23 cellular contexts compared by ENCODE assay signal in genomic region chr14:47626151-47627035, GRCh38. TPM values are rescaled to one million over a fixed set of nuclear protein-coding genes. Genes with fewer than 3 reads are reported as not detected.
DNase-seq lines count a peak whose midpoint lies in the region; ATAC-seq and TF ChIP-seq lines count a peak whose summit lies in the region.
"Had no signal": no experiment of that assay in that cellular context is flagged by ENCODE, and none has a peak within 500 bp of the region (broad histone marks: within the 10 kb centered on the region; RNA-seq: fewer than 3 reads in every experiment).

No MANE protein-coding gene starts in this region.

- no peaks in the 10 kb centered on the region for H3K79me2 ChIP-seq in GM23338 (replicated peaks; ENCODE audit: insufficient read depth)

- H3K27ac ChIP-seq in GM23338 (ENCODE audit: low read depth), result no peak overlapping the region
- H3K27ac ChIP-seq: body of pancreas, epithelial cell of prostate, left lung, SJCRH30 had no signal

- peaks cover 8% of the 10 kb centered on the region; the same call in 1 of the 3 replicates for H3K36me3 Mint-ChIP-seq in GM23338 (ENCODE audit: low read depth)
- H3K36me3 Mint-ChIP-seq: CD8-positive, alpha-beta memory T cell; mesothelial cell of epicardium; naive thymus-derived CD8-positive, alpha-beta T cell had no signal

- H2AFZ ChIP-seq in GM23338, result no peak overlapping the region

- H3K9me2 ChIP-seq in GM23338 (ENCODE audit: insufficient read depth), result peaks cover 4% of the 10 kb centered on the region; the same call in 1 of the 2 replicates

- TF ChIP-seq CTCF in GM23338 (conservative IDR thresholded peaks at IDR 0.05; ENCODE audit: low read depth in 2 of 2), result no peak
- TF ChIP-seq CTCF in fibroblast of villous mesenchyme (IDR thresholded peaks at IDR 0.05; ENCODE audit: insufficient read depth, low read depth, low read length), result no peak

- peaks cover 19% of the 10 kb centered on the region; the same call in 2 of the 3 replicates for H3K9me3 Mint-ChIP-seq in GM23338

- no peaks in the 10 kb centered on the region for H4K20me1 ChIP-seq in GM23338 (replicated peaks; ENCODE audit: insufficient read depth)

- peak overlapping the region; percentile 60; the same call in 2 of the 3 replicates for H3K4me3 Mint-ChIP-seq in GM23338
- H3K4me3 Mint-ChIP-seq: activated T-cell treated with anti-CD3 and anti-CD28 coated beads, Interleukin-2, amount 50 U/mL, for 4 hours; CD8-positive, alpha-beta memory T cell; mesothelial cell of epicardium; naive thymus-derived CD8-positive, alpha-beta T cell; type B pancreatic cell had no signal

- H3K27ac Mint-ChIP-seq in GM23338, result no peak overlapping the region
- H3K27ac Mint-ChIP-seq: CD8-positive, alpha-beta memory T cell; mesothelial cell of epicardium; naive thymus-derived CD8-positive, alpha-beta T cell; type B pancreatic cell had no signal

- no peaks in the 10 kb centered on the region for H3K36me3 ChIP-seq in GM23338 (ENCODE audit: insufficient read depth)
- H3K36me3 ChIP-seq: left lung, SJCRH30 had no signal

- H3K4me2 ChIP-seq in GM23338, result no peak overlapping the region

- no peak overlapping the region for H3K4me3 ChIP-seq in GM23338
- H3K4me3 ChIP-seq in fibroblast of villous mesenchyme (ENCODE audit: low read depth, low read length), result peak overlapping the region; percentile 38
- H3K4me3 ChIP-seq: body of pancreas, left lung, SJCRH30 had no signal

- 0 out of 2 replicates have a peak, but pooled peaks cover 4% of the 10 kb centered on the region for H3K4me1 ChIP-seq in GM23338 (ENCODE audit: insufficient read depth)
- H3K4me1 ChIP-seq: body of pancreas, left lung, SJCRH30 had no signal

- DNase-seq in GM23338 (ENCODE audit: low spot score) (no peak), NCI-H1105 (lab: John Stamatoyannopoulos, UW) (peak; percentile 66), NCI-H82 (lab: John Stamatoyannopoulos, UW) (peak; percentile 72), fibroblast of villous mesenchyme (ENCODE audit: low read depth) (no peak), AG20443 (ENCODE audit: low spot score) (no peak), NCI-H345 treated with DMSO at 0.1 percent for 48 hours (lab: John Stamatoyannopoulos, UW; ENCODE audit: unreplicated experiment) (no peak)
- DNase-seq: activated T-cell treated with anti-CD3 and anti-CD28 coated beads, Interleukin-2, amount 50 U/mL, for 4 hours; body of pancreas; CD8-positive, alpha-beta memory T cell; cerebellar nuclear complex; GDM1; GOT3; naive thymus-derived CD8-positive, alpha-beta T cell; NCI-H1092 treated with DMSO at 0.1 percent for 48 hours; SJCRH30; small intestine; stimulated activated CD4-positive, alpha-beta T cell treated with anti-CD3 and anti-CD28 coated beads, Interleukin-1b, Interleukin-23, amount 100 ng/mL, for 48 hours had no signal

- no peaks in the 10 kb centered on the region for H3K27me3 ChIP-seq in GM23338 (ENCODE audit: insufficient read depth)
- H3K27me3 ChIP-seq: body of pancreas, left lung, SJCRH30 had no signal

- ATAC-seq in GM23338, result peak; percentile 98
- no peak for ATAC-seq in HG03442 (IDR thresholded peaks at IDR 0.05; ENCODE audit: unreplicated experiment)
- ATAC-seq in HG03354 (IDR thresholded peaks at IDR 0.05; ENCODE audit: poor library complexity, severe bottlenecking, unreplicated experiment), result no peak
- ATAC-seq: activated T-cell treated with anti-CD3 and anti-CD28 coated beads, Interleukin-2, amount 50 U/mL, for 4 hours; body of pancreas; left lung; naive thymus-derived CD8-positive, alpha-beta T cell had no signal

- 0 out of 3 replicates have a peak, but pooled peaks cover 3% of the 10 kb centered on the region for H3K4me1 Mint-ChIP-seq in GM23338
- H3K4me1 Mint-ChIP-seq: CD8-positive, alpha-beta memory T cell; mesothelial cell of epicardium; naive thymus-derived CD8-positive, alpha-beta T cell had no signal

- no peaks in the 10 kb centered on the region for H3F3A ChIP-seq in GM23338 (replicated peaks; ENCODE audit: low read depth)

- H3K27me3 Mint-ChIP-seq in GM23338 (ENCODE audit: insufficient read depth, low read depth, poor library complexity), result peaks cover 1% of the 10 kb centered on the region
- H3K27me3 Mint-ChIP-seq: CD8-positive, alpha-beta memory T cell; naive thymus-derived CD8-positive, alpha-beta T cell; type B pancreatic cell had no signal

TF ChIP-seq in GM23338, 12 proteins besides CTCF, POLR2A, EP300 and RAD21 (continues in another document):
- no peak for TF ChIP-seq JUNB (IDR thresholded peaks at IDR 0.05; ENCODE audit: unreplicated experiment)
- TF ChIP-seq EZH2phosphoT487 (IDR thresholded peaks at IDR 0.05; ENCODE audit: unreplicated experiment), result no peak
- no peak for TF ChIP-seq NANOG (IDR thresholded peaks at IDR 0.05; ENCODE audit: borderline replicate concordance)
- TF ChIP-seq STAT1 (IDR thresholded peaks at IDR 0.05; ENCODE audit: unreplicated experiment), result no peak
- no peak for TF ChIP-seq ETS1 (IDR thresholded peaks at IDR 0.05)
- TF ChIP-seq POLR2AphosphoS5 (IDR thresholded peaks at IDR 0.05; ENCODE audit: low read depth), result no peak
- no peak for TF ChIP-seq ZNF114 (CRISPR knock-in tag; IDR thresholded peaks at IDR 0.05)
- TF ChIP-seq EZH2 (IDR thresholded peaks at IDR 0.05; ENCODE audit: low read depth, unreplicated experiment), result no peak
- no peak for TF ChIP-seq ZNF462 (CRISPR knock-in tag; IDR thresholded peaks at IDR 0.05)

RNA-seq across cellular contexts. Expression of gene MDGA2, which starts 49.0 kb away (rescaled TPM):
- 1.2 and 1.7 TPM in 2 replicates for total RNA-seq in GM23338 (2014; rRNA removed; shearing (Covaris generic))
- 0.63 and 0.68 TPM in 2 replicates for polyA plus RNA-seq in GM23338 (2016; fragmentation: Nextera tagmentation; extraction: Ambion mirVana)
- total RNA-seq in fibroblast of villous mesenchyme, result under 0.01 TPM in 1 of 2 replicates, not detected in the other
- total RNA-seq: activated T-cell treated with anti-CD3 and anti-CD28 coated beads, Interleukin-2, amount 50 U/mL, for 4 hours; body of pancreas; CD8-positive, alpha-beta memory T cell; naive thymus-derived CD8-positive, alpha-beta T cell had no signal
- polyA plus RNA-seq: CD8-positive, alpha-beta memory T cell; naive thymus-derived CD8-positive, alpha-beta T cell had no signal

Comparison
In these comparisons a context has a peak if more than half of its experiments do, and no peak if none do; other contexts are left out.
1. DNase-seq: peak in NCI-H1105 (single experiment) and NCI-H82 (single experiment); none in GM23338 (single experiment), fibroblast of villous mesenchyme (single experiment), AG20443 (single experiment) and NCI-H345 treated with DMSO at 0.1 percent for 48 hours (single experiment).